Comparison of ENCODE assay signal across 29 cellular contexts in genomic region chr4:88518911-88519310, GRCh38.
"Had no signal": no experiment of that assay in that cellular context is flagged by ENCODE, and none has a peak within 500 bp of the region (broad histone marks: within the 10 kb centered on the region; RNA-seq: fewer than 3 reads in every experiment).

No MANE protein-coding gene starts in this region.

- H3K27me3 ChIP-seq: brain microvascular endothelial cell, dorsolateral prefrontal cortex, esophagus squamous epithelium had no signal

- H3K27ac Mint-ChIP-seq: activated B cell treated with CpG ODN at 0.5 μM for 24 hours; activated CD8-positive, alpha-beta T cell treated with anti-CD3 and anti-CD28 coated beads for 36 hours; activated naive CD8-positive, alpha-beta T cell; dendritic cell treated with granulocyte-macrophage colony-stimulating factor and Interleukin-4, amounts not matched to agents 40 ng/mL and 50 ng/mL, for 4 days; T-helper 2 cell treated with Interferon-gamma antibody and Interleukin-4, amounts not matched to agents 5 μg/mL and 100 μg/mL, for 36 hours had no signal

- ATAC-seq: activated CD4-positive, CD25-positive, alpha-beta regulatory T cell treated with anti-CD3 and anti-CD28 coated beads, Interleukin-2, amount 50 U/mL, for 24 hours; activated CD8-positive, alpha-beta T cell treated with anti-CD3 and anti-CD28 coated beads for 36 hours; T-helper 17 cell had no signal

- DNase-seq: activated B cell treated with CpG ODN at 0.5 μM for 24 hours; activated CD4-positive, alpha-beta T cell treated with anti-CD3 and anti-CD28 coated beads for 48 hours; activated CD4-positive, alpha-beta T cell treated with anti-CD3 and anti-CD28 coated beads, Interleukin-2, amount 50 U/mL, for 1 hour; activated CD4-positive, alpha-beta T cell treated with anti-CD3 and anti-CD28 coated beads, Interleukin-2, amount 50 U/mL, for 48 hours; activated CD8-positive, alpha-beta memory T cell treated with anti-CD3 and anti-CD28 coated beads for 24 hours; activated CD8-positive, alpha-beta T cell treated with anti-CD3 and anti-CD28 coated beads for 36 hours; activated effector memory CD4-positive, alpha-beta T cell treated with Interleukin-2 at 50 U/mL for 16 hours; activated gamma-delta T cell treated with Interleukin-2 at 50 U/mL for 16 hours; activated naive CD4-positive, alpha-beta T cell treated with anti-CD3 and anti-CD28 coated beads, Interleukin-2, amount 50 U/mL, for 16 hours; activated naive CD4-positive, alpha-beta T cell treated with Interleukin-2 at 50 U/mL for 16 hours; activated T-cell treated with anti-CD3 and anti-CD28 coated beads, Interleukin-2, amount 50 U/mL, for 48 hours; amniotic stem cell; anterior cingulate cortex; brain microvascular endothelial cell; dorsolateral prefrontal cortex; effector memory CD4-positive, alpha-beta T cell; esophagus squamous epithelium; head of caudate nucleus; T-helper 1 cell; T-helper 17 cell; T1000; WERI-Rb-1 had no signal

- H3K9me3 ChIP-seq: esophagus squamous epithelium had no signal

- H3K9me3 Mint-ChIP-seq: activated B cell treated with CpG ODN at 0.5 μM for 24 hours; activated CD8-positive, alpha-beta T cell treated with anti-CD3 and anti-CD28 coated beads for 36 hours; central memory CD8-positive, alpha-beta T cell; dendritic cell treated with granulocyte-macrophage colony-stimulating factor and Interleukin-4, amounts not matched to agents 40 ng/mL and 50 ng/mL, for 4 days; T-helper 2 cell treated with Interferon-gamma antibody and Interleukin-4, amounts not matched to agents 5 μg/mL and 100 μg/mL, for 36 hours had no signal

- H3K4me3 ChIP-seq: coronary artery, dorsolateral prefrontal cortex, esophagus squamous epithelium had no signal

- H3K27me3 Mint-ChIP-seq: activated B cell treated with CpG ODN at 0.5 μM for 24 hours; activated CD8-positive, alpha-beta T cell treated with anti-CD3 and anti-CD28 coated beads for 36 hours; central memory CD8-positive, alpha-beta T cell; dendritic cell treated with granulocyte-macrophage colony-stimulating factor and Interleukin-4, amounts not matched to agents 40 ng/mL and 50 ng/mL, for 4 days had no signal

- H3K36me3 Mint-ChIP-seq: activated naive CD8-positive, alpha-beta T cell had no signal

- H3K4me3 Mint-ChIP-seq: activated B cell treated with CpG ODN at 0.5 μM for 24 hours; activated CD8-positive, alpha-beta T cell treated with anti-CD3 and anti-CD28 coated beads for 36 hours; activated naive CD8-positive, alpha-beta T cell; central memory CD8-positive, alpha-beta T cell; dendritic cell treated with granulocyte-macrophage colony-stimulating factor and Interleukin-4, amounts not matched to agents 40 ng/mL and 50 ng/mL, for 4 days; T-helper 17 cell; T-helper 2 cell treated with Interferon-gamma antibody and Interleukin-4, amounts not matched to agents 5 μg/mL and 100 μg/mL, for 36 hours had no signal

- H3K27ac ChIP-seq: brain microvascular endothelial cell, coronary artery, epithelial cell of prostate, esophagus squamous epithelium, WERI-Rb-1 had no signal
